Comparison of ENCODE assay signal across 8 cellular contexts in the genomic region with DNA sequence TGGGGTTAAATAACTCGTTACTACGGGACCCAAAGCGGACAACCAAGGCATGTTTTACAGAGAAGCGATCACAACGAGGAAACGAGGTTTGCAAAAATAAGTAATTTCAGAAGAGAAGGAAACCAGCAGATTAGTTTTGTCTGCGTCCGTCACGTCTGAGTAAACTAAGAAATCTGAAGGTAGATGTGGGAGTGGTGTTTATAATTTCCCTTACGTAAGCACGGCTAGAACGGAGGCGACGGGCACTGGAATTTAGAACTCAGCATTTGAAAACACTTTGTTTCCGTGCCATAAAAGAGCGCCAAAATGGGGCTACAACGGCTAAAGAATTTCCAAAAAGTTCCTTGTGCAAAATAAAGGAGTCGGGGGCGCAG. TPM values are rescaled to one million over a fixed set of nuclear protein-coding genes. Genes with fewer than 3 reads are reported as not detected.
DNase-seq lines count a peak whose midpoint lies in the region; ATAC-seq and TF ChIP-seq lines count a peak whose summit lies in the region.

No MANE protein-coding gene starts in this region.

- H3K4me1 ChIP-seq in BLaER1 = peaks cover 29% of the 10 kb centered on the region
- H3K4me1 ChIP-seq in SJSA1 (replicated peaks) = peaks cover 10% of the 10 kb centered on the region

- H3K27me3 ChIP-seq in BLaER1 (no peaks in the 10 kb centered on the region), H7 (ENCODE audit: control insufficient read depth, insufficient read depth, low read length) (no peaks in the 10 kb centered on the region), SJSA1 (replicated peaks) (no peaks in the 10 kb centered on the region)

- intact Hi-C loops in MCF 10A (cut with micrococcal nuclease) = loop anchor here (1.0 kb wide), 2 partner anchors 122 to 550 kb away; no protein-coding TSS in a partner anchor

- BruUV-seq in MCF 10A (replicated peaks; lab: Mats Ljungman, UMichigan) = TSS peak; percentile 67

- TF ChIP-seq CTCF in MCF 10A (IDR thresholded peaks at IDR 0.05; ENCODE audit: unreplicated experiment) = no peak

- peak overlapping the region; percentile 86 for H3K9ac ChIP-seq in BLaER1

- H3K36me3 ChIP-seq in BLaER1 (peaks cover 22% of the 10 kb centered on the region), H7 (replicated peaks; ENCODE audit: control insufficient read depth, insufficient read depth, low read length) (no peaks in the 10 kb centered on the region), SJSA1 (peaks cover 8% of the 10 kb centered on the region; the same call in 1 of the 2 replicates)

- H3K9me3 Mint-ChIP-seq in MCF 10A (ENCODE audit: unreplicated experiment) = no peaks in the 10 kb centered on the region

- no peak for ATAC-seq in GM21825 (IDR thresholded peaks at IDR 0.05; ENCODE audit: unreplicated experiment)

- H3K4me3 ChIP-seq in BLaER1 = peak overlapping the region; percentile 90
- H3K4me3 ChIP-seq in H7 (ENCODE audit: insufficient read depth, low read depth, low read length) = peak overlapping the region; percentile 71
- peak overlapping the region; percentile 72 for H3K4me3 ChIP-seq in SJSA1

- peak overlapping the region; percentile 96 for H3K4me3 Mint-ChIP-seq in MCF 10A (ENCODE audit: unreplicated experiment)

- H3K27me3 Mint-ChIP-seq in MCF 10A (ENCODE audit: insufficient read depth, unreplicated experiment) = no peaks in the 10 kb centered on the region

- H3K4me1 Mint-ChIP-seq in MCF 10A (ENCODE audit: insufficient read depth, unreplicated experiment) = peaks cover 21% of the 10 kb centered on the region

- H3K9me3 ChIP-seq in BLaER1 (no peaks in the 10 kb centered on the region), SJSA1 (replicated peaks) (no peaks in the 10 kb centered on the region)

- H3K36me3 Mint-ChIP-seq in MCF 10A (ENCODE audit: insufficient read depth, unreplicated experiment) = peaks cover 24% of the 10 kb centered on the region

- CTCF ChIA-PET in MCF 10A (lab: Yijun Ruan, JAX) = interaction anchor here (0.6 to 2.7 kb wide), 8 partner anchors 42 to 577 kb away, joined by 3 to 11 read pairs (median 4); no protein-coding TSS in a partner anchor

- no peaks in the 10 kb centered on the region for H4K20me1 ChIP-seq in BLaER1

- DNase-seq in H7 = no peak
- no peak for DNase-seq in SJSA1 (ENCODE audit: low read depth in 1 of 2, low spot score in 2 of 2)
- peak; percentile 32 for DNase-seq in MCF 10A (ENCODE audit: unreplicated experiment)
- peak; percentile 73 for DNase-seq in left kidney (ENCODE audit: low read depth, low spot score)
- DNase-seq in stimulated activated CD8-positive, alpha-beta memory T cell treated with anti-CD3 and anti-CD28 coated beads, Interleukin-15, amount 100 ng/mL, for 48 hours (ENCODE audit: low read depth in 2 of 2) = peak; percentile 17 to 28
- DNase-seq in occipital lobe (lab: John Stamatoyannopoulos, UW) = no peak

- POLR2A ChIA-PET in MCF 10A (lab: Yijun Ruan, JAX) = interaction anchor here (0.6 to 4.9 kb wide), 33 partner anchors 11 to 623 kb away, joined by 3 to 39 read pairs (median 6); a partner anchor contains a TSS

- peak overlapping the region; percentile 97 for H3K27ac Mint-ChIP-seq in MCF 10A (ENCODE audit: low read depth, unreplicated experiment)

- peak overlapping the region; percentile 73 for H3K4me2 ChIP-seq in BLaER1

- H3K27ac ChIP-seq in BLaER1 (peak overlapping the region; percentile 73), SJSA1 (peak overlapping the region; percentile 63)

RNA-seq across cellular contexts. Expression of a gene that starts 0.7 kb away (rescaled TPM):
- 13.4 and 15.0 TPM in 2 replicates for total RNA-seq in H7 (2014; rRNA removed; shearing (Covaris generic))
- 19.3 and 19.5 TPM in 2 replicates for total RNA-seq in SJSA1 (2014; rRNA removed; shearing (Covaris generic))
- 7.1 and 11.1 TPM in 2 replicates for total RNA-seq in MCF 10A (2022)
- 10.9 TPM for total RNA-seq in occipital lobe

Comparison
In these comparisons a context has a peak if more than half of its experiments do, and no peak if none do; other contexts are left out.
1. DNase-seq: peak in MCF 10A (single experiment), left kidney (single experiment) and stimulated activated CD8-positive, alpha-beta memory T cell treated with anti-CD3 and anti-CD28 coated beads, Interleukin-15, amount 100 ng/mL, for 48 hours (2 of 2); none in H7 (single experiment), SJSA1 (0 of 2) and occipital lobe (single experiment).
2. Peak in every context shown above with its lines, with median percentiles within 50 percentile points of each other: H3K4me3 ChIP-seq.